2 cellular contexts compared by ENCODE assay signal in genomic region chr12:12786716-12787601, GRCh38.
TF ChIP-seq lines count a peak whose summit lies in the region.

No MANE protein-coding gene starts in this region.

TF ChIP-seq in HEK293, 187 proteins besides CTCF, POLR2A, EP300 and RAD21 (continued from another document and continues in another):
- no peak for TF ChIP-seq ZNF398 (tag by site-specific recombination; IDR thresholded peaks at IDR 0.05)
- no peak for TF ChIP-seq ZNF488 (tag by site-specific recombination; IDR thresholded peaks at IDR 0.05)
- TF ChIP-seq ZNF776 (tag by site-specific recombination; IDR thresholded peaks at IDR 0.05; ENCODE audit: borderline replicate concordance), result no peak
- no peak for TF ChIP-seq ZNF404 (tag by site-specific recombination; IDR thresholded peaks at IDR 0.05)
- no peak for TF ChIP-seq HOXD13 (CRISPR knock-in tag; IDR thresholded peaks at IDR 0.05; ENCODE audit: borderline replicate concordance)
- no peak for TF ChIP-seq ZNF548 (tag by site-specific recombination; IDR thresholded peaks at IDR 0.05)
- TF ChIP-seq ZNF239 (tag by site-specific recombination; IDR thresholded peaks at IDR 0.05), result no peak
- TF ChIP-seq ZBTB20 (tag by site-specific recombination; IDR thresholded peaks at IDR 0.05), result peak; percentile 74
- no peak for TF ChIP-seq ZNF133 (tag by site-specific recombination; IDR thresholded peaks at IDR 0.05)
- TF ChIP-seq ZNF138 (tag by site-specific recombination; IDR thresholded peaks at IDR 0.05; ENCODE audit: borderline replicate concordance), result no peak
- TF ChIP-seq ZSCAN23 (tag by site-specific recombination; IDR thresholded peaks at IDR 0.05), result no peak
- TF ChIP-seq YY2 (tag by site-specific recombination; IDR thresholded peaks at IDR 0.05), result peak; percentile 40; the same call in 1 of the 2 replicates
- TF ChIP-seq ZNF266 (tag by site-specific recombination; IDR thresholded peaks at IDR 0.05; ENCODE audit: low read depth), result no peak
- peak; percentile 20; the same call in 1 of the 2 replicates for TF ChIP-seq ZSCAN30 (tag by site-specific recombination; IDR thresholded peaks at IDR 0.05)
- no peak for TF ChIP-seq GLI2 (tag by site-specific recombination; IDR thresholded peaks at IDR 0.05; ENCODE audit: borderline replicate concordance, low read depth)
- TF ChIP-seq WT1 (tag by site-specific recombination; IDR thresholded peaks at IDR 0.05), result no peak
- no peak; the same call in 1 of the 2 replicates for TF ChIP-seq KLF10 (tag by site-specific recombination; IDR thresholded peaks at IDR 0.05)
- TF ChIP-seq GLI4 (tag by site-specific recombination; IDR thresholded peaks at IDR 0.05), result no peak
- peak; percentile 76 for TF ChIP-seq ZNF335 (tag by site-specific recombination; conservative IDR thresholded peaks at IDR 0.05)
- no peak for TF ChIP-seq ZNF596 (tag by site-specific recombination; IDR thresholded peaks at IDR 0.05)
- no peak for TF ChIP-seq ZNF37A (tag by site-specific recombination; IDR thresholded peaks at IDR 0.05)
- peak; percentile 66 for TF ChIP-seq ZIC2 (tag by site-specific recombination; IDR thresholded peaks at IDR 0.05)
- no peak for TF ChIP-seq KLF1 (tag by site-specific recombination; IDR thresholded peaks at IDR 0.05)
- no peak for TF ChIP-seq ZNF571 (tag by site-specific recombination; IDR thresholded peaks at IDR 0.05)
- no peak for TF ChIP-seq ZNF362 (tag by site-specific recombination; IDR thresholded peaks at IDR 0.05)
- peak; percentile 55; the same call in 1 of the 2 replicates for TF ChIP-seq ZBTB48 (tag by site-specific recombination; IDR thresholded peaks at IDR 0.05)
- TF ChIP-seq MZF1 (tag by site-specific recombination; IDR thresholded peaks at IDR 0.05; ENCODE audit: borderline replicate concordance), result no peak
- no peak for TF ChIP-seq FEZF1 (tag by site-specific recombination; IDR thresholded peaks at IDR 0.05)
- TF ChIP-seq ZNF324 (tag by site-specific recombination; IDR thresholded peaks at IDR 0.05), result no peak
- TF ChIP-seq ZNF529 (tag by site-specific recombination; IDR thresholded peaks at IDR 0.05; ENCODE audit: insufficient replicate concordance), result no peak
- TF ChIP-seq ZNF140 (tag by site-specific recombination; IDR thresholded peaks at IDR 0.05), result no peak
- no peak for TF ChIP-seq ZNF184 (tag by site-specific recombination; IDR thresholded peaks at IDR 0.05)
- TF ChIP-seq ZNF26 (tag by site-specific recombination; IDR thresholded peaks at IDR 0.05), result no peak

TF ChIP-seq in K562, 482 proteins besides CTCF, POLR2A, EP300 and RAD21 (continued from another document and continues in another):
- TF ChIP-seq ATF7 (IDR thresholded peaks at IDR 0.05) (peak; percentile 56; the same call in 1 of the 2 replicates), RBFOX2 (IDR thresholded peaks at IDR 0.05; ENCODE audit: low read depth, low read length) (peak; percentile 96), NRF1 (conservative IDR thresholded peaks at IDR 0.05 in 1 of 2, IDR thresholded peaks at IDR 0.05 in 1 of 2) (peak; percentile 96), POU5F1 (IDR thresholded peaks at IDR 0.05; ENCODE audit: borderline replicate concordance, low read depth, low read length, partially characterized antibody) (peak; percentile 35), ZNF592 (IDR thresholded peaks at IDR 0.05) (peak; percentile 84; the same call in 1 of the 2 replicates), YY1 (IDR thresholded peaks at IDR 0.05; ENCODE audit: borderline replicate concordance in 1 of 3, control insufficient read depth in 1 of 3, extremely low read depth in 1 of 3, insufficient read depth in 3 of 3, insufficient read length in 1 of 3, insufficient replicate concordance in 2 of 3, low read depth in 1 of 3, low read length in 2 of 3) (peak; percentile 50 to 77 (median 74)), SRSF3 (IDR thresholded peaks at IDR 0.05; ENCODE audit: insufficient read depth, low read length) (no peak), ETS1 (conservative IDR thresholded peaks at IDR 0.05; ENCODE audit: control insufficient read depth, low read depth, low read length) (0 out of 2 replicates have a peak, but pooled peaks have one; percentile 50), KDM5B (IDR thresholded peaks at IDR 0.05; ENCODE audit: insufficient replicate concordance, low read depth, low read length) (peak; percentile 82), SUPT5H (IDR thresholded peaks at IDR 0.05) (peak; percentile 71), ZNF639 (CRISPR knock-in tag; conservative IDR thresholded peaks at IDR 0.05 in 1 of 2, IDR thresholded peaks at IDR 0.05 in 1 of 2) (peak in 1 of 2 experiments; percentile 48; a peak in 1 of 4 replicates), ZNF76 (CRISPR knock-in tag; IDR thresholded peaks at IDR 0.05; ENCODE audit: borderline replicate concordance) (no peak), MTA3 (IDR thresholded peaks at IDR 0.05; ENCODE audit: borderline replicate concordance) (0 out of 2 replicates have a peak, but pooled peaks have one; percentile 54), RNF2 (IDR thresholded peaks at IDR 0.05) (peak; percentile 45; the same call in 1 of the 2 replicates), ZBTB5 (IDR thresholded peaks at IDR 0.05) (peak; percentile 52; the same call in 1 of the 2 replicates), TAF1 (IDR thresholded peaks at IDR 0.05; ENCODE audit: control insufficient read depth, extremely low read depth, insufficient read depth, low read length, severe bottlenecking) (peak; percentile 55), HINFP (tag; conservative IDR thresholded peaks at IDR 0.05; ENCODE audit: low read depth) (peak; percentile 81), LCOR (CRISPR knock-in tag; IDR thresholded peaks at IDR 0.05) (0 out of 2 replicates have a peak, but pooled peaks have one; percentile 47), CREM (IDR thresholded peaks at IDR 0.05; ENCODE audit: low read depth) (peak; percentile 21; the same call in 1 of the 2 replicates), DMBX1 (CRISPR knock-in tag; IDR thresholded peaks at IDR 0.05; ENCODE audit: borderline replicate concordance) (no peak), NFIC (IDR thresholded peaks at IDR 0.05) (peak; percentile 52), ZNF766 (CRISPR knock-in tag; conservative IDR thresholded peaks at IDR 0.05) (no peak), RBBP5 (IDR thresholded peaks at IDR 0.05; ENCODE audit: borderline replicate concordance, insufficient read depth, low read length, poor library complexity, severe bottlenecking) (peak; percentile 66), MEIS2 (IDR thresholded peaks at IDR 0.05; ENCODE audit: partially characterized antibody) (peak; percentile 96), MYC (IDR thresholded peaks at IDR 0.05; ENCODE audit: low read depth, low read length) (peak; percentile 90), MYC (CRISPR knock-in tag; IDR thresholded peaks at IDR 0.05; ENCODE audit: borderline replicate concordance, low read depth) (peak; percentile 70; the same call in 1 of the 2 replicates), SMAD3 (CRISPR knock-in tag; conservative IDR thresholded peaks at IDR 0.05) (no peak), ZNF263 (CRISPR knock-in tag; IDR thresholded peaks at IDR 0.05; ENCODE audit: borderline replicate concordance) (0 out of 2 replicates have a peak, but pooled peaks have one; percentile 42), BRD4 (IDR thresholded peaks at IDR 0.05) (peak; percentile 60; the same call in 1 of the 2 replicates), CCNT2 (IDR thresholded peaks at IDR 0.05; ENCODE audit: borderline replicate concordance, extremely low read depth, insufficient read length, low read depth, low read length) (peak; percentile 59), VEZF1 (CRISPR knock-in tag; IDR thresholded peaks at IDR 0.05) (no peak; the same call in 1 of the 2 replicates), SIN3B (IDR thresholded peaks at IDR 0.05; ENCODE audit: low read depth) (0 out of 2 replicates have a peak, but pooled peaks have one; percentile 15), SP1 (CRISPR knock-in tag; IDR thresholded peaks at IDR 0.05) (no peak), TOE1 (IDR thresholded peaks at IDR 0.05; ENCODE audit: borderline replicate concordance) (no peak), TOE1 (CRISPR knock-in tag; IDR thresholded peaks at IDR 0.05; ENCODE audit: borderline replicate concordance, low read depth) (no peak), SOX6 (IDR thresholded peaks at IDR 0.05) (0 out of 2 replicates have a peak, but pooled peaks have one; percentile 11), DLX4 (CRISPR knock-in tag; IDR thresholded peaks at IDR 0.05) (no peak), KAT7 (CRISPR knock-in tag; IDR thresholded peaks at IDR 0.05; ENCODE audit: borderline replicate concordance) (peak; percentile 48; the same call in 1 of the 2 replicates)
